Comparison of ENCODE assay signal across 8 cellular contexts in genomic region chr19:18202759-18203407, GRCh38. TPM values are rescaled to one million over a fixed set of nuclear protein-coding genes. Genes with fewer than 3 reads are reported as not detected.
A peak's percentile ranks its signal among the peaks of the same experiment; 100 is the strongest.
DNase-seq lines count a peak whose midpoint lies in the region; FAIRE-seq and TF ChIP-seq lines count a peak whose summit lies in the region.

No MANE protein-coding gene starts in this region.

- no peaks in the 10 kb centered on the region for H3K36me3 Mint-ChIP-seq in neural crest cell (ENCODE audit: low read depth)

- FAIRE-seq in GM19239 (lab: Jason Lieb, UNC): no peak

- POLR2A ChIA-PET in HEK293T (lab: Yijun Ruan, JAX): no interaction called here

- no peak for TF ChIP-seq POLR2A in esophagus muscularis mucosa (IDR thresholded peaks at IDR 0.05; ENCODE audit: low read depth)

- WGBS in esophagus muscularis mucosa: 25% methylated on average over 4 of the region's 33 CpGs

- peaks cover 4 to 35% (median 27%) of the 10 kb centered on the region in 4 donors for H3K36me3 ChIP-seq in esophagus muscularis mucosa

- no peaks in the 10 kb centered on the region for H3K27me3 ChIP-seq in esophagus muscularis mucosa

- H3K4me1 Mint-ChIP-seq in neural crest cell: peaks cover 37% of the 10 kb centered on the region

- H3K27ac Mint-ChIP-seq in neural crest cell (ENCODE audit: unreplicated experiment): peak overlapping the region; percentile 12

- peak; percentile 28 for TF ChIP-seq CTCF in AG10803 (conservative IDR thresholded peaks at IDR 0.05; ENCODE audit: low read length)
- peak; percentile 12 to 37 (median 27) for TF ChIP-seq CTCF in esophagus muscularis mucosa (IDR thresholded peaks at IDR 0.05)
- TF ChIP-seq CTCF in neural crest cell (conservative IDR thresholded peaks at IDR 0.05): peak; percentile 26

- no peak for TF ChIP-seq EP300 in esophagus muscularis mucosa (IDR thresholded peaks at IDR 0.05)

- no peaks in the 10 kb centered on the region for H3K9me3 Mint-ChIP-seq in neural crest cell

- H3K4me1 ChIP-seq in esophagus muscularis mucosa: peaks cover 20 to 34% (median 31%) of the 10 kb centered on the region in 4 donors

- H3K4me3 ChIP-seq in AG10803 (ENCODE audit: low read length) (peak overlapping the region; percentile 82), esophagus muscularis mucosa (peak overlapping the region; percentile 69 to 79 (median 75))

- H3K4me3 Mint-ChIP-seq in neural crest cell: peak overlapping the region; percentile 95

- CTCF ChIA-PET in HEK293T (lab: Yijun Ruan, JAX): no interaction called here

- peaks cover 7% of the 10 kb centered on the region for H3K27me3 Mint-ChIP-seq in neural crest cell (ENCODE audit: low read depth)

- no peaks in the 10 kb centered on the region for H3K9me3 ChIP-seq in esophagus muscularis mucosa

- intact Hi-C loops in esophagus muscularis mucosa (cut with DNase I): loop anchor here (10.0 kb wide), 1 partner anchor 122 kb away; the partner anchor contains the start of gene LSM4

- H3K27ac ChIP-seq in esophagus muscularis mucosa (replicated peaks in 1 of 4): peak overlapping the region; percentile 32 to 98 (median 88)

- no peak for DNase-seq in AG10803 (ENCODE audit: low read depth)
- DNase-seq in HEK293T (ENCODE audit: extremely low spot score): no peak
- DNase-seq in activated CD4-positive, alpha-beta T cell treated with anti-CD3 and anti-CD28 coated beads for 48 hours: peak; percentile 51
- DNase-seq in esophagus muscularis mucosa (ENCODE audit: extremely low spot score): no peak
- no peak for DNase-seq in neural crest cell (ENCODE audit: low read depth, low spot score)
- DNase-seq in GM19239 (ENCODE audit: insufficient read length, low spot score): no peak
- no peak for DNase-seq in AG20443 (ENCODE audit: low spot score)
- DNase-seq in NCI-H345 treated with DMSO at 0.1 percent for 48 hours (lab: John Stamatoyannopoulos, UW; ENCODE audit: unreplicated experiment): no peak

TF ChIP-seq in HEK293T, 16 proteins besides CTCF, POLR2A, EP300 and RAD21:
- TF ChIP-seq L3MBTL2 (conservative IDR thresholded peaks at IDR 0.05) (peak; percentile 89), FOXM1 (IDR thresholded peaks at IDR 0.05; ENCODE audit: borderline replicate concordance) (no peak), PKNOX1 (IDR thresholded peaks at IDR 0.05) (peak; percentile 41), ELF4 (IDR thresholded peaks at IDR 0.05) (no peak)

RNA-seq across cellular contexts. Expression of gene RAB3A, which starts 1.0 kb away (rescaled TPM):
- total RNA-seq in esophagus muscularis mucosa: 1 to 10 TPM; 1.7 to 2.5 (median 1.9) TPM
- total RNA-seq in neural crest cell: 9.2 and 9.9 TPM in 2 replicates

RNA-seq across cellular contexts. Expression of gene MPV17L2, which starts 9.9 kb away (rescaled TPM):
- 10 to 100 TPM; 14.5 to 67.6 (median 21.2) TPM for total RNA-seq in esophagus muscularis mucosa
- 16.9 and 17.2 TPM in 2 replicates for total RNA-seq in neural crest cell

RNA-seq across cellular contexts. Expression of gene PDE4C, which starts 23.4 kb away (rescaled TPM):
- total RNA-seq in esophagus muscularis mucosa (1 to 10 TPM in 1 of 4 donors, under 1 TPM in 3; 0.17 to 1.2 (median 0.54) TPM), neural crest cell (0.09 and 0.25 TPM in 2 replicates)

RNA-seq across cellular contexts. Expression of gene IFI30, which starts 29.3 kb away (rescaled TPM):
- total RNA-seq in esophagus muscularis mucosa (10 to 100 TPM; 22.4 to 92.8 (median 42.9) TPM), neural crest cell (not detected in 2 replicates)

RNA-seq across cellular contexts. Expression of gene PIK3R2, which starts 49.9 kb away (rescaled TPM):
- total RNA-seq in esophagus muscularis mucosa (10 to 100 TPM in 3 of 4 donors, 1 to 10 TPM in 1; 4.2 to 32.2 (median 19.4) TPM), neural crest cell (72.5 and 74.8 TPM in 2 replicates)
